In the genomic region with DNA sequence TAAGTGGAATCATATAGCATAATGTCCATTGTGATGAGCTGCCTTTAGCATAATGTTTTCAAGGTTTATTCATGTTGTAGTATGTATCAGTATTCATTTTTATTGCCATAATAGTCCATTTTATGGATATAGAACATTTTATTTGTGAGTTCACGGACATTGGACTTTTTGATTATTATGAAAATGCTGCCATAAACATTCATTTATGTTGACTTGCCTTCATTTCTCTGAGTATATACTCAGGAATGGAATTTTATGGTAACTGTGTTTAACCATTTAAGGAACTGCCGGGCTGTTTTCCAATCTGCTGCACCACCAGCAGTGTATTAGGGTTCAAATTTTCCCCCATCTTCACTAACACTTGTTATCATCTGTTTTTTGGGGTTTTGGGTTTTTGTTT, we compare ENCODE assay signal across 1 cellular context.
TF ChIP-seq lines count a peak whose summit lies in the region.

No MANE protein-coding gene starts in this region.

TF ChIP-seq in IMR-90, 13 proteins besides CTCF, POLR2A, EP300 and RAD21:
- TF ChIP-seq CHD1 (IDR thresholded peaks at IDR 0.05; ENCODE audit: low read depth, low read length) (no peak), RCOR1 (IDR thresholded peaks at IDR 0.05; ENCODE audit: insufficient replicate concordance, low read length) (no peak), FOS (IDR thresholded peaks at IDR 0.05; ENCODE audit: low read depth, low read length) (no peak), BHLHE40 (IDR thresholded peaks at IDR 0.05; ENCODE audit: low read depth, low read length) (no peak), NFE2L2 (IDR thresholded peaks at IDR 0.05; ENCODE audit: low read depth, low read length) (no peak)
- TF ChIP-seq, protein P1, sequence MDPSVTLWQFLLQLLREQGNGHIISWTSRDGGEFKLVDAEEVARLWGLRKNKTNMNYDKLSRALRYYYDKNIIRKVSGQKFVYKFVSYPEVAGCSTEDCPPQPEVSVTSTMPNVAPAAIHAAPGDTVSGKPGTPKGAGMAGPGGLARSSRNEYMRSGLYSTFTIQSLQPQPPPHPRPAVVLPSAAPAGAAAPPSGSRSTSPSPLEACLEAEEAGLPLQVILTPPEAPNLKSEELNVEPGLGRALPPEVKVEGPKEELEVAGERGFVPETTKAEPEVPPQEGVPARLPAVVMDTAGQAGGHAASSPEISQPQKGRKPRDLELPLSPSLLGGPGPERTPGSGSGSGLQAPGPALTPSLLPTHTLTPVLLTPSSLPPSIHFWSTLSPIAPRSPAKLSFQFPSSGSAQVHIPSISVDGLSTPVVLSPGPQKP (IDR thresholded peaks at IDR 0.05; ENCODE audit: borderline replicate concordance, low read depth, low read length): no peak
